Comparison of ENCODE assay signal across 1 cellular context in the genomic region with DNA sequence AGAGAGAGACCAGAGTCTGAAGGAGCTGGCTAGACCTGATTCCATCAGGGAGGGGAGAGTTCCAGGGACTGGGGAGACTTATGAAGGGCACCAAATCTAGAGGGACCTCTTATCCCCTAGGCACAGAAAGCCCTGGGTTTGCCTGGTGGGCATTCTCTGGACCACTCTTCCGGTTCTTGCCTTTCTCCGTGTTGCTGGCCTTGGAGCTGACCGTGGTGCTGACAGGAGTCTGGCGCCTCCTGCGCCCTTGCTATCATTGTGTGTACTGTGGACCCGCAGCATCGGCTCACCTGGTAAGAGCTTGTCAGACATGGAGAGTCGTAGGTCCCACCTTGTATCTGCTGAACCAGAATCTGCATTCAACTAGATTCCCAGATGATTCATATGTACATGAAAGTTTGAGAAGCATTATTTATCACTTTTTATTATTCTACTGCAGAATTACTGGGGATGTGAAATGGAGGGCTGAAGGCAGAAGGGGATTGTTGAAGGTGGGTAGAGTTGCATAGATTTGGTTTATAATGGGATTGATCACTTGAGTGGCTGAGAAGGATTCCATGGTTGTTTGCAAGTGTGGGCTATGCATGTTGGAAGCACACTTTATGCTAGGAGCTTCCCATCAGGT.
TF ChIP-seq lines count a peak whose summit lies in the region.

No MANE protein-coding gene starts in this region.

TF ChIP-seq in HepG2, 621 proteins besides CTCF, POLR2A, EP300 and RAD21 (continued from another document and continues in another):
- TF ChIP-seq, protein P1, sequence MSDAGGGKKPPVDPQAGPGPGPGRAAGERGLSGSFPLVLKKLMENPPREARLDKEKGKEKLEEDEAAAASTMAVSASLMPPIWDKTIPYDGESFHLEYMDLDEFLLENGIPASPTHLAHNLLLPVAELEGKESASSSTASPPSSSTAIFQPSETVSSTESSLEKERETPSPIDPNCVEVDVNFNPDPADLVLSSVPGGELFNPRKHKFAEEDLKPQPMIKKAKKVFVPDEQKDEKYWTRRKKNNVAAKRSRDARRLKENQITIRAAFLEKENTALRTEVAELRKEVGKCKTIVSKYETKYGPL (CRISPR knock-in tag; IDR thresholded peaks at IDR 0.05): peak; percentile 70; the same call in 1 of the 2 replicates
- TF ChIP-seq DR1 (CRISPR knock-in tag; IDR thresholded peaks at IDR 0.05) (no peak), REST (IDR thresholded peaks at IDR 0.05; ENCODE audit: borderline replicate concordance in 1 of 2, low read depth in 1 of 2, low read length in 2 of 2) (peak in 1 of 2 experiments; percentile 99), ZNF788 (CRISPR knock-in tag; IDR thresholded peaks at IDR 0.05; ENCODE audit: borderline replicate concordance) (peak; percentile 45; the same call in 1 of the 2 replicates), ATF1 (CRISPR knock-in tag; IDR thresholded peaks at IDR 0.05) (no peak), HNRNPL (IDR thresholded peaks at IDR 0.05; ENCODE audit: low read depth, low read length) (no peak), SAP130 (CRISPR knock-in tag; IDR thresholded peaks at IDR 0.05; ENCODE audit: low read depth) (peak; percentile 39; the same call in 1 of the 2 replicates), RFXANK (CRISPR knock-in tag; IDR thresholded peaks at IDR 0.05) (no peak), ZNF816 (CRISPR knock-in tag; IDR thresholded peaks at IDR 0.05; ENCODE audit: borderline replicate concordance) (no peak), ZNF232 (CRISPR knock-in tag; IDR thresholded peaks at IDR 0.05; ENCODE audit: borderline replicate concordance) (peak; percentile 91; the same call in 1 of the 2 replicates), ATF7-NPFF (CRISPR knock-in tag; IDR thresholded peaks at IDR 0.05; ENCODE audit: low read depth) (no peak), HNRNPLL (IDR thresholded peaks at IDR 0.05; ENCODE audit: low read depth, low read length, poor library complexity, severe bottlenecking) (no peak), ZNF644 (CRISPR knock-in tag; IDR thresholded peaks at IDR 0.05; ENCODE audit: low read depth) (peak; percentile 63), WIZ (CRISPR knock-in tag; IDR thresholded peaks at IDR 0.05) (peak; percentile 99), MED13 (CRISPR knock-in tag; IDR thresholded peaks at IDR 0.05) (0 out of 2 replicates have a peak, but pooled peaks have one; percentile 50), ZNF616 (CRISPR knock-in tag; IDR thresholded peaks at IDR 0.05; ENCODE audit: low read depth) (peak; percentile 35; the same call in 1 of the 2 replicates), ISX (CRISPR knock-in tag; conservative IDR thresholded peaks at IDR 0.05) (peak; percentile 86; the same call in 1 of the 2 replicates), ZSCAN12 (CRISPR knock-in tag; IDR thresholded peaks at IDR 0.05) (peak; percentile 86; the same call in 1 of the 2 replicates), ZNF263 (CRISPR knock-in tag; IDR thresholded peaks at IDR 0.05) (no peak), E2F1 (CRISPR knock-in tag; IDR thresholded peaks at IDR 0.05) (0 out of 2 replicates have a peak, but pooled peaks have one; percentile 33), FOXJ3 (CRISPR knock-in tag; IDR thresholded peaks at IDR 0.05; ENCODE audit: borderline replicate concordance) (no peak), EZH2 (conservative IDR thresholded peaks at IDR 0.05; ENCODE audit: low read depth, low read length) (no peak), ZNF143 (CRISPR knock-in tag; IDR thresholded peaks at IDR 0.05) (0 out of 2 replicates have a peak, but pooled peaks have one; percentile 36), TFE3 (CRISPR knock-in tag; IDR thresholded peaks at IDR 0.05) (peak; percentile 53; the same call in 1 of the 2 replicates), TBX2 (CRISPR knock-in tag; IDR thresholded peaks at IDR 0.05; ENCODE audit: borderline replicate concordance) (no peak; the same call in 1 of the 2 replicates), HNRNPK (IDR thresholded peaks at IDR 0.05; ENCODE audit: low read depth, low read length, poor library complexity, severe bottlenecking) (no peak), ZSCAN9 (CRISPR knock-in tag; IDR thresholded peaks at IDR 0.05; ENCODE audit: borderline replicate concordance) (peak; percentile 71; the same call in 1 of the 2 replicates), ARID4A (CRISPR knock-in tag; IDR thresholded peaks at IDR 0.05; ENCODE audit: borderline replicate concordance) (no peak; the same call in 1 of the 2 replicates), ZFP90 (CRISPR knock-in tag; IDR thresholded peaks at IDR 0.05; ENCODE audit: borderline replicate concordance) (0 out of 2 replicates have a peak, but pooled peaks have one; percentile 40), ZFY (CRISPR knock-in tag; IDR thresholded peaks at IDR 0.05) (0 out of 2 replicates have a peak, but pooled peaks have one; percentile 20), AGO2 (optimal IDR thresholded peaks at IDR 0.05; ENCODE audit: low read depth, low read length) (no peak), ZNF331 (CRISPR knock-in tag; IDR thresholded peaks at IDR 0.05) (peak; percentile 63), ZNF605 (CRISPR knock-in tag; IDR thresholded peaks at IDR 0.05) (peak; percentile 79; the same call in 1 of the 2 replicates)
- TF ChIP-seq, protein P2, sequence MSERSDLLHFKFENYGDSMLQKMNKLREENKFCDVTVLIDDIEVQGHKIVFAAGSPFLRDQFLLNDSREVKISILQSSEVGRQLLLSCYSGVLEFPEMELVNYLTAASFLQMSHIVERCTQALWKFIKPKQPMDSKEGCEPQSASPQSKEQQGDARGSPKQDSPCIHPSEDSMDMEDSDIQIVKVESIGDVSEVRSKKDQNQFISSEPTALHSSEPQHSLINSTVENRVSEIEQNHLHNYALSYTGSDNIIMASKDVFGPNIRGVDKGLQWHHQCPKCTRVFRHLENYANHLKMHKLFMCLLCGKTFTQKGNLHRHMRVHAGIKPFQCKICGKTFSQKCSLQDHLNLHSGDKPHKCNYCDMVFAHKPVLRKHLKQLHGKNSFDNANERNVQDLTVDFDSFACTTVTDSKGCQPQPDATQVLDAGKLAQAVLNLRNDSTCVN (CRISPR knock-in tag; IDR thresholded peaks at IDR 0.05; ENCODE audit: borderline replicate concordance): peak; percentile 73; the same call in 1 of the 2 replicates
- TF ChIP-seq, protein P3, sequence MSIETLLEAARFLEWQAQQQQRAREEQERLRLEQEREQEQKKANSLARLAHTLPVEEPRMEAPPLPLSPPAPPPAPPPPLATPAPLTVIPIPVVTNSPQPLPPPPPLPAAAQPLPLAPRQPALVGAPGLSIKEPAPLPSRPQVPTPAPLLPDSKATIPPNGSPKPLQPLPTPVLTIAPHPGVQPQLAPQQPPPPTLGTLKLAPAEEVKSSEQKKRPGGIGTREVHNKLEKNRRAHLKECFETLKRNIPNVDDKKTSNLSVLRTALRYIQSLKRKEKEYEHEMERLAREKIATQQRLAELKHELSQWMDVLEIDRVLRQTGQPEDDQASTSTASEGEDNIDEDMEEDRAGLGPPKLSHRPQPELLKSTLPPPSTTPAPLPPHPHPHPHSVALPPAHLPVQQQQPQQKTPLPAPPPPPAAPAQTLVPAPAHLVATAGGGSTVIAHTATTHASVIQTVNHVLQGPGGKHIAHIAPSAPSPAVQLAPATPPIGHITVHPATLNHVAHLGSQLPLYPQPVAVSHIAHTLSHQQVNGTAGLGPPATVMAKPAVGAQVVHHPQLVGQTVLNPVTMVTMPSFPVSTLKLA (IDR thresholded peaks at IDR 0.05): no peak
- TF ChIP-seq, protein P4, sequence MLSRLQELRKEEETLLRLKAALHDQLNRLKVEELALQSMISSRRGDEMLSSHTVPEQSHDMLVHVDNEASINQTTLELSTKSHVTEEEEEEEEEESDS (CRISPR knock-in tag; IDR thresholded peaks at IDR 0.05; ENCODE audit: borderline replicate concordance): no peak
- TF ChIP-seq, protein P5, sequence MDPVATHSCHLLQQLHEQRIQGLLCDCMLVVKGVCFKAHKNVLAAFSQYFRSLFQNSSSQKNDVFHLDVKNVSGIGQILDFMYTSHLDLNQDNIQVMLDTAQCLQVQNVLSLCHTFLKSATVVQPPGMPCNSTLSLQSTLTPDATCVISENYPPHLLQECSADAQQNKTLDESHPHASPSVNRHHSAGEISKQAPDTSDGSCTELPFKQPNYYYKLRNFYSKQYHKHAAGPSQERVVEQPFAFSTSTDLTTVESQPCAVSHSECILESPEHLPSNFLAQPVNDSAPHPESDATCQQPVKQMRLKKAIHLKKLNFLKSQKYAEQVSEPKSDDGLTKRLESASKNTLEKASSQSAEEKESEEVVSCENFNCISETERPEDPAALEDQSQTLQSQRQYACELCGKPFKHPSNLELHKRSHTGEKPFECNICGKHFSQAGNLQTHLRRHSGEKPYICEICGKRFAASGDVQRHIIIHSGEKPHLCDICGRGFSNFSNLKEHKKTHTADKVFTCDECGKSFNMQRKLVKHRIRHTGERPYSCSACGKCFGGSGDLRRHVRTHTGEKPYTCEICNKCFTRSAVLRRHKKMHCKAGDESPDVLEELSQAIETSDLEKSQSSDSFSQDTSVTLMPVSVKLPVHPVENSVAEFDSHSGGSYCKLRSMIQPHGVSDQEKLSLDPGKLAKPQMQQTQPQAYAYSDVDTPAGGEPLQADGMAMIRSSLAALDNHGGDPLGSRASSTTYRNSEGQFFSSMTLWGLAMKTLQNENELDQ (CRISPR knock-in tag; IDR thresholded peaks at IDR 0.05; ENCODE audit: borderline replicate concordance): 0 out of 2 replicates have a peak, but pooled peaks have one; percentile 43
- TF ChIP-seq, protein P6, sequence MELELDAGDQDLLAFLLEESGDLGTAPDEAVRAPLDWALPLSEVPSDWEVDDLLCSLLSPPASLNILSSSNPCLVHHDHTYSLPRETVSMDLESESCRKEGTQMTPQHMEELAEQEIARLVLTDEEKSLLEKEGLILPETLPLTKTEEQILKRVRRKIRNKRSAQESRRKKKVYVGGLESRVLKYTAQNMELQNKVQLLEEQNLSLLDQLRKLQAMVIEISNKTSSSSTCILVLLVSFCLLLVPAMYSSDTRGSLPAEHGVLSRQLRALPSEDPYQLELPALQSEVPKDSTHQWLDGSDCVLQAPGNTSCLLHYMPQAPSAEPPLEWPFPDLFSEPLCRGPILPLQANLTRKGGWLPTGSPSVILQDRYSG (CRISPR knock-in tag; IDR thresholded peaks at IDR 0.05): 0 out of 2 replicates have a peak, but pooled peaks have one; percentile 45
